In genomic region chr10:73839276-73839966, GRCh38 we compare ENCODE assay signal across 1 cellular context.
TF ChIP-seq lines count a peak whose summit lies in the region.

No MANE protein-coding gene starts in this region.

TF ChIP-seq in HepG2, 621 proteins besides CTCF, POLR2A, EP300 and RAD21 (continued from another document and continues in another):
- TF ChIP-seq ZHX1 (CRISPR knock-in tag; IDR thresholded peaks at IDR 0.05; ENCODE audit: low read depth) (no peak), MXD3 (CRISPR knock-in tag; IDR thresholded peaks at IDR 0.05) (no peak), RXRA (CRISPR knock-in tag; IDR thresholded peaks at IDR 0.05) (0 out of 2 replicates have a peak, but pooled peaks have one; percentile 2), ZNF142 (CRISPR knock-in tag; IDR thresholded peaks at IDR 0.05) (no peak), RARA (CRISPR knock-in tag; IDR thresholded peaks at IDR 0.05) (no peak), ZNF768 (CRISPR knock-in tag; IDR thresholded peaks at IDR 0.05) (peak; percentile 14; the same call in 1 of the 2 replicates), FOXO1 (CRISPR knock-in tag; IDR thresholded peaks at IDR 0.05) (no peak), NFKB2 (CRISPR knock-in tag; IDR thresholded peaks at IDR 0.05; ENCODE audit: borderline replicate concordance) (no peak), ZNF362 (CRISPR knock-in tag; IDR thresholded peaks at IDR 0.05; ENCODE audit: borderline replicate concordance) (no peak), ZNF792 (CRISPR knock-in tag; IDR thresholded peaks at IDR 0.05) (no peak), SOX13 (IDR thresholded peaks at IDR 0.05) (no peak), SOX13 (CRISPR knock-in tag; conservative IDR thresholded peaks at IDR 0.05 in 1 of 2, IDR thresholded peaks at IDR 0.05 in 1 of 2) (no peak), NCOA1 (CRISPR knock-in tag; IDR thresholded peaks at IDR 0.05) (no peak), NFRKB (IDR thresholded peaks at IDR 0.05) (no peak), ZNF430 (CRISPR knock-in tag; IDR thresholded peaks at IDR 0.05) (no peak), ZMYM4 (CRISPR knock-in tag; IDR thresholded peaks at IDR 0.05) (no peak), REPIN1 (CRISPR knock-in tag; IDR thresholded peaks at IDR 0.05; ENCODE audit: borderline replicate concordance, low read depth) (no peak), SETDB1 (CRISPR knock-in tag; IDR thresholded peaks at IDR 0.05; ENCODE audit: borderline replicate concordance) (no peak), ZNF407 (CRISPR knock-in tag; IDR thresholded peaks at IDR 0.05; ENCODE audit: not compliant biosample characterization) (peak; percentile 35), GRHL1 (CRISPR knock-in tag; conservative IDR thresholded peaks at IDR 0.05) (no peak), ARID5B (CRISPR knock-in tag; IDR thresholded peaks at IDR 0.05) (no peak), ZNF3 (CRISPR knock-in tag; IDR thresholded peaks at IDR 0.05) (no peak), AGO2 (optimal IDR thresholded peaks at IDR 0.05; ENCODE audit: low read depth, low read length) (peak; percentile 85), TMF1 (CRISPR knock-in tag; IDR thresholded peaks at IDR 0.05; ENCODE audit: low read depth) (peak; percentile 21; the same call in 1 of the 2 replicates), ZFP82 (CRISPR knock-in tag; IDR thresholded peaks at IDR 0.05; ENCODE audit: borderline replicate concordance) (no peak), PHF8 (CRISPR knock-in tag; IDR thresholded peaks at IDR 0.05) (no peak), SIX4 (CRISPR knock-in tag; IDR thresholded peaks at IDR 0.05) (no peak), NR3C1 (CRISPR knock-in tag; IDR thresholded peaks at IDR 0.05) (no peak), KLF6 (CRISPR knock-in tag; IDR thresholded peaks at IDR 0.05) (no peak), TAF15 (IDR thresholded peaks at IDR 0.05; ENCODE audit: low read depth, low read length, poor library complexity, severe bottlenecking) (no peak), STAT5B (CRISPR knock-in tag; IDR thresholded peaks at IDR 0.05) (no peak), XBP1 (CRISPR knock-in tag; IDR thresholded peaks at IDR 0.05) (no peak), NFYC (CRISPR knock-in tag; IDR thresholded peaks at IDR 0.05) (no peak), HNRNPLL (IDR thresholded peaks at IDR 0.05; ENCODE audit: low read depth, low read length, poor library complexity, severe bottlenecking) (peak; percentile 27), CHD4 (IDR thresholded peaks at IDR 0.05; ENCODE audit: borderline replicate concordance, low read length) (no peak), ZC3H4 (CRISPR knock-in tag; IDR thresholded peaks at IDR 0.05; ENCODE audit: borderline replicate concordance) (no peak), NPAS2 (CRISPR knock-in tag; IDR thresholded peaks at IDR 0.05; ENCODE audit: borderline replicate concordance) (no peak)
